ENCODE assay signal across 15 cellular contexts in the genomic region with DNA sequence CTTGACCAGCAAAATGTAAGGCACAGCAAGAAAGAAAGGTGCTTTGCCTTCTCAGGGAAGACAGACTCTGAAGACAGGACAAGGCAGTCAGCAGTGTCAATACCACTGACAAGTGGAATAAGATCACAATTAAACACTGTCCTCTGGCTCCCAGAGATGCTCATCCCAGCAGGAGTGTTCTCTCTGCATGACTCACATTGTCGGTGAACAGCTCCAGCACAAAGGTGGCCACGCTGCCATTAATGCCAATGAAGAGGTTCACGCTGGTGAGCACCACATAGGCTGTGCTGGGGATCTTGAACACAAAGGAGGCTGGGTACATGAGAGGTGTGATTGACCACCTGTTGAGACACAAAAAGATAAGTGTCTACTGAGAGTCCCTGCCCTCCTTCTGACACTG. TPM values are rescaled to one million over a fixed set of nuclear protein-coding genes. Genes with fewer than 3 reads are reported as not detected.
DNase-seq lines count a peak whose midpoint lies in the region; ATAC-seq and TF ChIP-seq lines count a peak whose summit lies in the region.
"Had no signal": no experiment of that assay in that cellular context is flagged by ENCODE, and none has a peak within 500 bp of the region (broad histone marks: within the 10 kb centered on the region; RNA-seq: fewer than 3 reads in every experiment).

No MANE protein-coding gene starts in this region.

- intact Hi-C loops in ascending aorta (cut with DNase I) = no loop called here

- H3K27me3 ChIP-seq in lung (ENCODE audit: control insufficient read depth, insufficient read depth) = no peaks in the 10 kb centered on the region
- H3K27me3 ChIP-seq in ascending aorta = no peaks in the 10 kb centered on the region

- TF ChIP-seq CTCF in lung (IDR thresholded peaks at IDR 0.05; ENCODE audit: control extremely low read depth, extremely low read depth) (no peak), ascending aorta (IDR thresholded peaks at IDR 0.05) (no peak)

- 93 to 95% methylated on average over 3 of the region's 3 CpGs for WGBS in lung, 2 donors

- H3K4me1 ChIP-seq in lung (ENCODE audit: control insufficient read depth in 2 of 2, insufficient read depth in 2 of 2, low read length in 2 of 2) (peaks cover 0 to 4% of the 10 kb centered on the region in 2 donors), ascending aorta (no peaks in the 10 kb centered on the region)

- H3K27ac ChIP-seq in lung (ENCODE audit: low read depth in 1 of 2, low read length in 1 of 2) (peak overlapping the region in 1 of 2 donors; percentile 14), ascending aorta (no peak overlapping the region)
- H3K27ac ChIP-seq: 22Rv1 had no signal

- DNase-seq in NCI-H1417 (lab: John Stamatoyannopoulos, UW) (peak in 2 of 3 experiments; percentile 41 to 66), NCI-H1417 treated with DMSO at 0.1 percent for 48 hours (lab: John Stamatoyannopoulos, UW) (no peak), DMS53 (lab: John Stamatoyannopoulos, UW) (peak; percentile 46), NCI-H345 treated with DMSO at 0.1 percent for 48 hours (lab: John Stamatoyannopoulos, UW; ENCODE audit: unreplicated experiment) (peak; percentile 85), lung (ENCODE audit: low spot score) (peak; percentile 17), ascending aorta (ENCODE audit: low spot score in 2 of 2) (no peak), C1 segment of cervical spinal cord (lab: John Stamatoyannopoulos, UW) (no peak), NCI-H526 (lab: John Stamatoyannopoulos, UW) (no peak)
- DNase-seq: CD8-positive, alpha-beta memory T cell; DND-41; NCI-H1436 treated with DMSO at 0.1 percent for 48 hours; NCI-H2107; SHP77 treated with DMSO at 0.1 percent for 48 hours had no signal

- no peak for ATAC-seq in lung (ENCODE audit: insufficient read depth, low FRiP score)
- ATAC-seq: SK-N-SH treated with all-trans-retinoic acid at 6 μM for 48 hours had no signal

- H3K4me3 ChIP-seq in lung = no peak overlapping the region
- no peak overlapping the region for H3K4me3 ChIP-seq in ascending aorta

- H3K9me3 ChIP-seq in lung (ENCODE audit: control insufficient read depth in 2 of 2, insufficient read depth in 1 of 2, low read length in 1 of 2) = no peaks in the 10 kb centered on the region
- no peaks in the 10 kb centered on the region for H3K9me3 ChIP-seq in ascending aorta

- H3K36me3 ChIP-seq in lung (ENCODE audit: control insufficient read depth in 2 of 2, insufficient read depth in 2 of 2, low read length in 2 of 2) (peaks cover 29 to 35% of the 10 kb centered on the region in 2 donors), ascending aorta (peaks cover 72 to 94% of the 10 kb centered on the region in 2 donors)

RNA-seq across cellular contexts. Expression of gene NIPSNAP3B, which starts 31.9 kb away (rescaled TPM):
- 1 to 10 TPM; 1.5 to 4.3 TPM for total RNA-seq in lung
- 1 to 10 TPM in 1 of 2 donors, under 1 TPM in 1; 0.85 to 1.5 TPM for polyA plus RNA-seq in lung
- total RNA-seq in ascending aorta = 14.6 TPM
- polyA plus RNA-seq: CD8-positive, alpha-beta memory T cell had no signal

RNA-seq across cellular contexts. Expression of gene NIPSNAP3A, which starts 48.4 kb away (rescaled TPM):
- 10 to 100 TPM; 20.1 to 49.5 TPM for total RNA-seq in lung
- polyA plus RNA-seq in lung = 10 to 100 TPM; 18.9 to 23.6 TPM
- 9.7 TPM for total RNA-seq in ascending aorta

Comparison
In these comparisons a context has a peak if more than half of its experiments do, and no peak if none do; other contexts are left out.
1. DNase-seq: peak in NCI-H1417 (2 of 3), DMS53 (single experiment), NCI-H345 treated with DMSO at 0.1 percent for 48 hours (single experiment) and lung (single experiment); none in NCI-H1417 treated with DMSO at 0.1 percent for 48 hours (single experiment), ascending aorta (0 of 2), C1 segment of cervical spinal cord (0 of 14) and NCI-H526 (0 of 2).